Comparison of ENCODE assay signal across 9 cellular contexts in genomic region chr7:44565795-44566559, GRCh38. TPM values are rescaled to one million over a fixed set of nuclear protein-coding genes. Genes with fewer than 3 reads are reported as not detected.
DNase-seq lines count a peak whose midpoint lies in the region; ATAC-seq and TF ChIP-seq lines count a peak whose summit lies in the region.
"Had no signal": no experiment of that assay in that cellular context is flagged by ENCODE, and none has a peak within 500 bp of the region (broad histone marks: within the 10 kb centered on the region; RNA-seq: fewer than 3 reads in every experiment).

No MANE protein-coding gene starts in this region.

- DNase-seq in activated naive CD4-positive, alpha-beta T cell treated with anti-CD3 and anti-CD28 coated beads, Interleukin-2, amount 50 U/mL, for 72 hours (ENCODE audit: low spot score in 2 of 2) = no peak
- DNase-seq in activated naive CD4-positive, alpha-beta T cell treated with Interleukin-2 at 50 U/mL for 16 hours = no peak
- no peak for DNase-seq in glutamatergic neuron
- peak in 2 of 49 donors; percentile 37 to 50 for DNase-seq in substantia nigra (lab: John Stamatoyannopoulos, UW)
- DNase-seq in MG63 = no peak
- no peak for DNase-seq in NCI-H187 treated with DMSO at 0.1 percent for 48 hours (lab: John Stamatoyannopoulos, UW)

- H3K27ac Mint-ChIP-seq in activated naive CD4-positive, alpha-beta T cell treated with anti-CD3 and anti-CD28 coated beads, Interleukin-2, amount 50 U/mL, for 72 hours = peak overlapping the region; percentile 19 to 89
- peak overlapping the region; percentile 90 for H3K27ac Mint-ChIP-seq in glutamatergic neuron (ENCODE audit: unreplicated experiment)

- peaks cover 15% of the 10 kb centered on the region for H3K4me1 Mint-ChIP-seq in glutamatergic neuron (ENCODE audit: low read depth, unreplicated experiment)

- H3K4me3 ChIP-seq in MG63 = no peak overlapping the region
- H3K4me3 ChIP-seq: uterus had no signal

- peak; percentile 38; the same call in 1 of the 2 replicates for TF ChIP-seq CTCF in LNCAP (IDR thresholded peaks at IDR 0.05)
- TF ChIP-seq CTCF in glutamatergic neuron (IDR thresholded peaks at IDR 0.05; ENCODE audit: partially characterized antibody, unreplicated experiment) = peak; percentile 67

- H3K36me3 ChIP-seq in MG63 = peaks cover 69% of the 10 kb centered on the region
- H3K36me3 ChIP-seq: uterus had no signal

- H3K9me3 Mint-ChIP-seq in activated naive CD4-positive, alpha-beta T cell treated with anti-CD3 and anti-CD28 coated beads, Interleukin-2, amount 50 U/mL, for 72 hours = no peaks in the 10 kb centered on the region
- no peaks in the 10 kb centered on the region for H3K9me3 Mint-ChIP-seq in glutamatergic neuron (ENCODE audit: unreplicated experiment)

- H3K36me3 Mint-ChIP-seq in activated naive CD4-positive, alpha-beta T cell treated with anti-CD3 and anti-CD28 coated beads, Interleukin-2, amount 50 U/mL, for 72 hours = peaks cover 17 to 32% of the 10 kb centered on the region in 2 donors
- H3K36me3 Mint-ChIP-seq in glutamatergic neuron (ENCODE audit: unreplicated experiment) = peaks cover 8% of the 10 kb centered on the region

- H3K27me3 ChIP-seq in MG63 = no peaks in the 10 kb centered on the region
- H3K27me3 ChIP-seq: uterus had no signal

- H3K4me3 Mint-ChIP-seq in glutamatergic neuron (ENCODE audit: unreplicated experiment) = no peak overlapping the region

- ATAC-seq in activated naive CD4-positive, alpha-beta T cell treated with anti-CD3 and anti-CD28 coated beads, Interleukin-2, amount 50 U/mL, for 72 hours = peak; percentile 38 to 56
- ATAC-seq in HG03025 (IDR thresholded peaks at IDR 0.05; ENCODE audit: low FRiP score, unreplicated experiment) = no peak

- H3K9me3 ChIP-seq in MG63 = no peaks in the 10 kb centered on the region
- H3K9me3 ChIP-seq: uterus had no signal

- H3K27me3 Mint-ChIP-seq in glutamatergic neuron (ENCODE audit: unreplicated experiment) = peaks cover 2% of the 10 kb centered on the region

- H3K27ac ChIP-seq in substantia nigra (ENCODE audit: low read depth, low read length, poor library complexity, severe bottlenecking) = peak overlapping the region; percentile 57
- H3K27ac ChIP-seq: uterus had no signal

RNA-seq across cellular contexts. Expression of gene DDX56, which starts 7.7 kb away (rescaled TPM):
- 10 to 100 TPM; 83.4 to 92.7 TPM for total RNA-seq in activated naive CD4-positive, alpha-beta T cell treated with anti-CD3 and anti-CD28 coated beads, Interleukin-2, amount 50 U/mL, for 72 hours
- 84.3 TPM for total RNA-seq in glutamatergic neuron (ENCODE audit: unreplicated experiment)
- total RNA-seq in MG63 (2014; rRNA removed; shearing (Covaris generic); ENCODE audit: low replicate concordance) = 92.8 and 155 TPM in 2 replicates

RNA-seq across cellular contexts. Expression of gene TMED4, which starts 16.1 kb away (rescaled TPM):
- 100 to 1,000 TPM in 1 of 2 donors, 10 to 100 TPM in 1; 67.1 to 114 TPM for total RNA-seq in activated naive CD4-positive, alpha-beta T cell treated with anti-CD3 and anti-CD28 coated beads, Interleukin-2, amount 50 U/mL, for 72 hours
- 90.7 TPM for total RNA-seq in glutamatergic neuron (ENCODE audit: unreplicated experiment)
- 113 and 152 TPM in 2 replicates for total RNA-seq in MG63 (2014; rRNA removed; shearing (Covaris generic); ENCODE audit: low replicate concordance)

RNA-seq across cellular contexts. Expression of gene NPC1L1, which starts 24.8 kb away (rescaled TPM):
- total RNA-seq in activated naive CD4-positive, alpha-beta T cell treated with anti-CD3 and anti-CD28 coated beads, Interleukin-2, amount 50 U/mL, for 72 hours = under 1 TPM; 0.06 to 0.14 TPM
- not detected for total RNA-seq in glutamatergic neuron (ENCODE audit: unreplicated experiment)
- total RNA-seq in MG63 (2014; rRNA removed; shearing (Covaris generic); ENCODE audit: low replicate concordance) = 0.07 TPM in 1 of 2 replicates, not detected in the other

RNA-seq across cellular contexts. Expression of gene OGDH, which starts 40.5 kb away (rescaled TPM):
- total RNA-seq in activated naive CD4-positive, alpha-beta T cell treated with anti-CD3 and anti-CD28 coated beads, Interleukin-2, amount 50 U/mL, for 72 hours = 100 to 1,000 TPM in 1 of 2 donors, 10 to 100 TPM in 1; 53.2 to 106 TPM
- 102 TPM for total RNA-seq in glutamatergic neuron (ENCODE audit: unreplicated experiment)
- total RNA-seq in MG63 (2014; rRNA removed; shearing (Covaris generic); ENCODE audit: low replicate concordance) = 31.6 and 54.0 TPM in 2 replicates
